Comparison of ENCODE assay signal across 20 cellular contexts in the genomic region with DNA sequence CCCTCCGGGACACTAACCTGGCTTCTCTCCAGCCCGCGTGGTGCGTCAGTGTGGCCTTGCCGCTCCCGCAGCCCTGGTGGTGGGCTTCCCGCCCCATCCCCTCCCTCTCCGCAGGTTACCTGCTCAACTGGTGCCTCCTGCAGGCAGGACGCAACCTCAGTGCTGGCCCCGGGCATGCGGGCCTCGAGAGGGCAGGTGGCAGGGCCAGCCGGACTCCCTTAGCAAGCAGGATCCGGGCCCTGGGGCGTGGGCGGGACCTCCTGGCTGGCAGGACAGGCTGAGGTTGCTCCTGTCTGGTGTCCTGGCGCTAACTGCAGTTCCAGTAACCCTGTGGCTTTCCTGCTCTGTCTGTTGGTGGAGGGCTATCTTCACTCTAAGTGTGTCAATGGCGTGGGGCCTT. TPM values are rescaled to one million over a fixed set of nuclear protein-coding genes. Genes with fewer than 3 reads are reported as not detected.
A peak's percentile ranks its signal among the peaks of the same experiment; 100 is the strongest.
DNase-seq lines count a peak whose midpoint lies in the region; ATAC-seq, FAIRE-seq and TF ChIP-seq lines count a peak whose summit lies in the region.
"Had no signal": no experiment of that assay in that cellular context is flagged by ENCODE, and none has a peak within 500 bp of the region (broad histone marks: within the 10 kb centered on the region; RNA-seq: fewer than 3 reads in every experiment).

No MANE protein-coding gene starts in this region.

- H3K4ac ChIP-seq in H1 (replicated peaks; ENCODE audit: insufficient read length, low read depth, low read length), result no peak overlapping the region
- H3K4ac ChIP-seq in neuronal stem cell (ENCODE audit: low read length), result no peak overlapping the region

- H3K4me2 ChIP-seq in BLaER1, result peak overlapping the region; percentile 93
- H3K4me2 ChIP-seq in GM23338, result no peak overlapping the region
- no peak overlapping the region for H3K4me2 ChIP-seq in H1 (ENCODE audit: insufficient read depth in 1 of 2, low read depth in 2 of 2, low read length in 2 of 2)
- H3K4me2 ChIP-seq in neuronal stem cell (ENCODE audit: insufficient read depth, low read length, poor library complexity, severe bottlenecking), result no peak overlapping the region

- H3K4me1 Mint-ChIP-seq in GM23338, result 0 out of 3 replicates have a peak, but pooled peaks cover 2% of the 10 kb centered on the region
- no peaks in the 10 kb centered on the region for H3K4me1 Mint-ChIP-seq in activated CD4-positive, alpha-beta T cell treated with anti-CD3 and anti-CD28 coated beads, Interleukin-2, amount 10 ng/mL, durations not matched to agents 24 days and 14 days
- H3K4me1 Mint-ChIP-seq: CD14-positive monocyte had no signal

- H3K4me3 ChIP-seq in BLaER1, result peak overlapping the region; percentile 68; the same call in 1 of the 2 replicates
- no peak overlapping the region for H3K4me3 ChIP-seq in GM23338
- H3K4me3 ChIP-seq in H1 (ENCODE audit: extremely low read depth in 1 of 4, insufficient read depth in 2 of 4, low read depth in 3 of 4, low read length in 4 of 4), result no peak overlapping the region
- H3K4me3 ChIP-seq in neuronal stem cell (ENCODE audit: low read length in 2 of 2), result no peak overlapping the region

- peaks cover 4% of the 10 kb centered on the region for H3K27me3 Mint-ChIP-seq in GM23338 (ENCODE audit: insufficient read depth, low read depth, poor library complexity)
- no peaks in the 10 kb centered on the region for H3K27me3 Mint-ChIP-seq in activated CD4-positive, alpha-beta T cell treated with anti-CD3 and anti-CD28 coated beads, Interleukin-2, amount 10 ng/mL, durations not matched to agents 24 days and 14 days

- H3K36me3 Mint-ChIP-seq in GM23338 (ENCODE audit: low read depth), result peaks cover 6% of the 10 kb centered on the region
- H3K36me3 Mint-ChIP-seq in activated CD4-positive, alpha-beta T cell treated with anti-CD3 and anti-CD28 coated beads, Interleukin-2, amount 10 ng/mL, durations not matched to agents 24 days and 14 days (ENCODE audit: low read depth), result peaks cover 21% of the 10 kb centered on the region

- no peak for TF ChIP-seq EP300 in H1 (IDR thresholded peaks at IDR 0.05; ENCODE audit: borderline replicate concordance in 1 of 2, low read depth in 2 of 2, low read length in 2 of 2)

- H2BK15ac ChIP-seq in H1 (ENCODE audit: low read length) (no peak overlapping the region), neuronal stem cell (ENCODE audit: low read length) (no peak overlapping the region)

- in situ Hi-C loops in ACHN (cut with HindIII; ENCODE audit: low pct_ligation_motif_present, low pct_unique_long_range_greater_than_20kb, low sequenced_read_pairs), result no loop called here

- 92% methylated on average over 9 of the region's 18 CpGs; no CpG with 5 or more reads in 1 of the 2 experiments for WGBS in H1 (ENCODE audit: extremely low coverage in 1 of 2, insufficient coverage in 1 of 2, insufficient read length in 1 of 2, insufficient replicate concordance in 2 of 2, low coverage in 1 of 2, low lambda C conversion rate in 2 of 2, missing lambda C conversion rate in 1 of 2), 2 experiments
- no CpG with 5 or more reads among the region's 18 CpGs for WGBS in neuronal stem cell (ENCODE audit: extremely low coverage in 2 of 2, insufficient read length in 2 of 2, insufficient replicate concordance in 1 of 2), 2 donors

- no peak overlapping the region for H3K27ac Mint-ChIP-seq in GM23338
- no peak overlapping the region for H3K27ac Mint-ChIP-seq in activated CD4-positive, alpha-beta T cell treated with anti-CD3 and anti-CD28 coated beads, Interleukin-2, amount 10 ng/mL, durations not matched to agents 24 days and 14 days
- H3K27ac Mint-ChIP-seq: CD14-positive monocyte had no signal

- H2BK20ac ChIP-seq in H1 (ENCODE audit: low read length), result no peak overlapping the region

- no peak overlapping the region for H4K5ac ChIP-seq in H1 (ENCODE audit: insufficient read length, low read depth, low read length)

- H3K36me3 ChIP-seq in BLaER1 (peaks cover 82% of the 10 kb centered on the region), GM23338 (ENCODE audit: insufficient read depth) (no peaks in the 10 kb centered on the region), H1 (ENCODE audit: control insufficient read depth in 2 of 4, insufficient read depth in 4 of 4, low read length in 3 of 4) (peaks cover under 1 to 44% (median 4%) of the 10 kb centered on the region in 4 experiments; a peak in 5 of 8 replicates), neuronal stem cell (replicated peaks in 1 of 2; ENCODE audit: control insufficient read depth in 2 of 2, insufficient read depth in 2 of 2, low read length in 2 of 2) (peaks cover 21 to 75% of the 10 kb centered on the region in 2 donors)

- H4K8ac ChIP-seq in H1 (ENCODE audit: extremely low read depth, insufficient read depth, low read length), result no peak overlapping the region
- no peak overlapping the region for H4K8ac ChIP-seq in neuronal stem cell (ENCODE audit: low read depth, low read length)

- ATAC-seq in GM23338, result peak; percentile 34
- ATAC-seq: SK-N-SH treated with all-trans-retinoic acid at 6 μM for 48 hours had no signal

- H4K91ac ChIP-seq in H1 (replicated peaks; ENCODE audit: insufficient read length, low read length) (no peak overlapping the region), neuronal stem cell (ENCODE audit: low read depth, low read length, poor library complexity) (no peak overlapping the region)

- H3K27ac ChIP-seq in BLaER1 (peak overlapping the region; percentile 92), GM23338 (ENCODE audit: low read depth) (no peak overlapping the region), H1 (ENCODE audit: low read depth, low read length) (no peak overlapping the region), neuronal stem cell (replicated peaks; ENCODE audit: low read length) (no peak overlapping the region)

- TF ChIP-seq RAD21 in H1 (IDR thresholded peaks at IDR 0.05 in 1 of 2, conservative IDR thresholded peaks at IDR 0.05 in 1 of 2; ENCODE audit: low read depth in 2 of 2, low read length in 2 of 2), result peak; percentile 15 to 25; a peak in 2 of 4 replicates

- H3K18ac ChIP-seq in H1 (ENCODE audit: extremely low read depth, low read length) (no peak overlapping the region), neuronal stem cell (ENCODE audit: low read length) (peak overlapping the region; percentile 11)

- no peak overlapping the region for H3K56ac ChIP-seq in H1 (replicated peaks; ENCODE audit: insufficient read length, low read depth, low read length)

- no peak overlapping the region for H2AK5ac ChIP-seq in H1 (ENCODE audit: low read depth, low read length)
- no peak overlapping the region for H2AK5ac ChIP-seq in neuronal stem cell (ENCODE audit: low read depth, low read length)

- H3K14ac ChIP-seq in H1 (ENCODE audit: insufficient read length), result no peak overlapping the region
- no peak overlapping the region for H3K14ac ChIP-seq in neuronal stem cell (ENCODE audit: low read length)

- no peaks in the 10 kb centered on the region for H3K9me3 Mint-ChIP-seq in GM23338
- no peaks in the 10 kb centered on the region for H3K9me3 Mint-ChIP-seq in activated CD4-positive, alpha-beta T cell treated with anti-CD3 and anti-CD28 coated beads, Interleukin-2, amount 10 ng/mL, durations not matched to agents 24 days and 14 days
- H3K9me3 Mint-ChIP-seq: CD14-positive monocyte had no signal

- no peaks in the 10 kb centered on the region for H3F3A ChIP-seq in GM23338 (replicated peaks; ENCODE audit: low read depth)

- no peaks in the 10 kb centered on the region for H3K79me1 ChIP-seq in H1 (ENCODE audit: low read depth, low read length)
- H3K79me1 ChIP-seq in neuronal stem cell (ENCODE audit: low read depth, low read length), result peaks cover 2% of the 10 kb centered on the region

- H3K9ac ChIP-seq in BLaER1 (peak overlapping the region; percentile 86; the same call in 1 of the 2 replicates), H1 (replicated peaks in 1 of 4; ENCODE audit: extremely low read depth in 1 of 4, low read depth in 3 of 4, low read length in 3 of 4) (no peak overlapping the region), neuronal stem cell (ENCODE audit: low read depth, low read length, poor library complexity) (no peak overlapping the region)

- no peak overlapping the region for H2BK120ac ChIP-seq in H1 (replicated peaks; ENCODE audit: low read depth, low read length)
- H2BK120ac ChIP-seq in neuronal stem cell (ENCODE audit: low read depth, low read length), result no peak overlapping the region

- H3K79me2 ChIP-seq in GM23338 (replicated peaks; ENCODE audit: insufficient read depth), result no peaks in the 10 kb centered on the region
- H3K79me2 ChIP-seq in H1 (ENCODE audit: control insufficient read depth in 1 of 2, insufficient read depth in 2 of 2, low read length in 2 of 2), result no peaks in the 10 kb centered on the region

- H3K27me3 ChIP-seq in BLaER1 (no peaks in the 10 kb centered on the region), GM23338 (ENCODE audit: insufficient read depth) (no peaks in the 10 kb centered on the region), H1 (replicated peaks in 1 of 4; ENCODE audit: control insufficient read depth in 3 of 4, extremely low read depth in 1 of 4, insufficient read depth in 3 of 4, low read length in 3 of 4) (no peaks in the 10 kb centered on the region), neuronal stem cell (ENCODE audit: control insufficient read depth in 3 of 3, insufficient read depth in 3 of 3, low read depth in 1 of 3, low read length in 3 of 3) (no peaks in the 10 kb centered on the region)

- H3K9me3 ChIP-seq in BLaER1 (no peaks in the 10 kb centered on the region), H1 (ENCODE audit: insufficient read depth in 2 of 2, low read depth in 1 of 2, low read length in 1 of 2) (no peaks in the 10 kb centered on the region), neuronal stem cell (replicated peaks in 1 of 2; ENCODE audit: control insufficient read depth in 2 of 2, insufficient read depth in 1 of 2, low read depth in 1 of 2, low read length in 2 of 2) (no peaks in the 10 kb centered on the region)

- POLR2A ChIA-PET in H1 (lab: Charles Lee; ENCODE audit: partially characterized antibody), result no interaction called here
- POLR2A ChIA-PET in GM10248 (lab: Yijun Ruan, JAX), result no interaction called here

- H3K23me2 ChIP-seq in H1 (ENCODE audit: low read depth, low read length), result no peaks in the 10 kb centered on the region

- no peak for FAIRE-seq in H1 (lab: Jason Lieb, UNC)
- FAIRE-seq: D721Med had no signal

- H3K23ac ChIP-seq in H1 (ENCODE audit: insufficient read length) (no peak overlapping the region), neuronal stem cell (ENCODE audit: low read depth, low read length, poor library complexity) (no peak overlapping the region)

- H3K4me1 ChIP-seq in BLaER1, result peaks cover 91% of the 10 kb centered on the region
- no peaks in the 10 kb centered on the region for H3K4me1 ChIP-seq in GM23338 (ENCODE audit: insufficient read depth)
- no peaks in the 10 kb centered on the region; a peak in 1 of 7 replicates for H3K4me1 ChIP-seq in H1 (replicated peaks in 1 of 4; ENCODE audit: control insufficient read depth in 3 of 4, insufficient read depth in 4 of 4, low read length in 3 of 4)
- no peaks in the 10 kb centered on the region for H3K4me1 ChIP-seq in neuronal stem cell (ENCODE audit: control insufficient read depth in 2 of 2, insufficient read depth in 1 of 2, low read depth in 1 of 2, low read length in 2 of 2)

- no peak overlapping the region for H3K4me3 Mint-ChIP-seq in GM23338
- H3K4me3 Mint-ChIP-seq in activated CD4-positive, alpha-beta T cell treated with anti-CD3 and anti-CD28 coated beads, Interleukin-2, amount 10 ng/mL, durations not matched to agents 24 days and 14 days, result no peak overlapping the region
- H3K4me3 Mint-ChIP-seq: CD14-positive monocyte had no signal

- H4K20me1 ChIP-seq in BLaER1 (no peaks in the 10 kb centered on the region), GM23338 (replicated peaks; ENCODE audit: insufficient read depth) (no peaks in the 10 kb centered on the region), H1 (replicated peaks in 1 of 2; ENCODE audit: control insufficient read depth in 1 of 2, insufficient read depth in 2 of 2, low read length in 2 of 2) (peaks cover 0 to 7% of the 10 kb centered on the region in 2 experiments)

- H2BK5ac ChIP-seq in H1 (ENCODE audit: low read depth, low read length) (no peak overlapping the region), neuronal stem cell (ENCODE audit: low read length) (no peak overlapping the region)

- TF ChIP-seq CTCF in GM23338 (conservative IDR thresholded peaks at IDR 0.05; ENCODE audit: low read depth in 2 of 2) (peak in 1 of 2 experiments; percentile 50; a peak in 2 of 4 replicates), H1 (IDR thresholded peaks at IDR 0.05; ENCODE audit: control extremely low read depth in 1 of 3, insufficient read depth in 1 of 3, low read depth in 1 of 3, low read length in 3 of 3) (peak in 1 of 3 experiments; percentile 5; a peak in 2 of 4 replicates), GM10248 (IDR thresholded peaks at IDR 0.05; ENCODE audit: control extremely low read depth, extremely low read depth, low read depth, missing control alignments) (no peak)

- DNase-seq in GM23338 (ENCODE audit: low spot score) (no peak), H1 (ENCODE audit: low read depth in 1 of 2, low spot score in 2 of 2) (no peak), neuronal stem cell (ENCODE audit: low spot score) (no peak), ACHN (no peak), GM10248 (ENCODE audit: extremely low spot score) (no peak)
- no peak for DNase-seq in activated CD4-positive, alpha-beta T cell treated with anti-CD3 and anti-CD28 coated beads, Interleukin-2, amount 10 ng/mL, durations not matched to agents 24 days and 14 days
- no peak for DNase-seq in activated CD4-positive, alpha-beta T cell treated with anti-CD3 and anti-CD28 coated beads, Interleukin-2, amount 50 U/mL, for 1 hour
- DNase-seq: DMS53, GOT3, KG1, NCI-H1105, NCI-H2081, NCI-H2171, NCI-H345, NCI-H524, NCI-H82 had no signal

- H2BK12ac ChIP-seq in H1 (ENCODE audit: low read depth, low read length), result no peak overlapping the region
- no peak overlapping the region for H2BK12ac ChIP-seq in neuronal stem cell (ENCODE audit: low read length)

- intact Hi-C loops in activated CD4-positive, alpha-beta T cell treated with anti-CD3 and anti-CD28 coated beads, Interleukin-2, amount 10 ng/mL, durations not matched to agents 24 days and 14 days (cut with micrococcal nuclease), result no loop called here

- no peak for TF ChIP-seq POLR2A in H1 (IDR thresholded peaks at IDR 0.05; ENCODE audit: control extremely low read depth in 1 of 2, low read depth in 2 of 2, low read length in 2 of 2)

- H2AFZ ChIP-seq in GM23338, result no peak overlapping the region
- no peak overlapping the region for H2AFZ ChIP-seq in H1 (ENCODE audit: low read length)
- no peak overlapping the region for H2AFZ ChIP-seq in neuronal stem cell (ENCODE audit: low read length)

- CTCF ChIA-PET in H1 (lab: Charles Lee; ENCODE audit: partially characterized antibody), result interaction anchor here (1.2 kb wide), 1 partner anchor 11 kb away, joined by 3 read pairs; no protein-coding TSS in a partner anchor
- CTCF ChIA-PET in GM10248 (lab: Yijun Ruan, JAX), result no interaction called here

- H3K9me2 ChIP-seq in GM23338 (ENCODE audit: insufficient read depth), result no peaks in the 10 kb centered on the region

RNA-seq across cellular contexts. Expression of a gene that starts 8.6 kb away (rescaled TPM):
- total RNA-seq in GM23338 (2014; rRNA removed; shearing (Covaris generic)), result 4.3 and 11.6 TPM in 2 replicates
- polyA plus RNA-seq in GM23338 (2016; fragmentation: Nextera tagmentation; extraction: Ambion mirVana), result 9.5 and 12.4 TPM in 2 replicates
- total RNA-seq in H1 (2021; fragmentation: NEBNext Ultra II Directional; extraction: Animal tissue kit (Norgen Biotek cat#: 25700)), result 7.9 and 8.9 TPM in 2 replicates
- 7.1 and 9.4 TPM in 2 replicates for polyA plus RNA-seq in H1 (2011; rRNA removed)
- polyA plus RNA-seq in H1 (2011; cell fraction: cytosol; rRNA removed), result 12.8 TPM
- polyA plus RNA-seq in H1 (2011; cell fraction: nucleus; rRNA removed), result 43.4 TPM
- polyA plus RNA-seq in H1 (2012, experiment 1 of 2), result 8.2 to 15.0 TPM (median 11.8 TPM) in 4 replicates
- 9.8 TPM for polyA plus RNA-seq in H1 (2012, experiment 2 of 2)
- 6.2 TPM for polyA plus RNA-seq in H1 (2013, experiment 1 of 2)
- 5.8 TPM for polyA plus RNA-seq in H1 (2013, experiment 2 of 2)
- polyA minus RNA-seq in H1 (2011; rRNA and poly(A)+ RNA removed), result 3.2 and 7.1 TPM in 2 replicates
- polyA minus RNA-seq in H1 (2011; cell fraction: cytosol; rRNA and poly(A)+ RNA removed), result 2.6 TPM
- polyA minus RNA-seq in H1 (2011; cell fraction: nucleus; rRNA and poly(A)+ RNA removed), result 11.0 TPM
- 23.8 TPM for polyA plus RNA-seq in neuronal stem cell (2013, experiment 1 of 2)
- 21.4 TPM for polyA plus RNA-seq in neuronal stem cell (2013, experiment 2 of 2)
- 0.96 and 1.4 TPM in 2 replicates for total RNA-seq in activated CD4-positive, alpha-beta T cell treated with anti-CD3 and anti-CD28 coated beads, Interleukin-2, amount 10 ng/mL, durations not matched to agents 24 days and 14 days

RNA-seq across cellular contexts. Expression of a gene that starts 26.0 kb away (rescaled TPM):
- total RNA-seq in GM23338 (2014; rRNA removed; shearing (Covaris generic)), result 52.4 and 75.5 TPM in 2 replicates
- 36.7 and 37.2 TPM in 2 replicates for polyA plus RNA-seq in GM23338 (2016; fragmentation: Nextera tagmentation; extraction: Ambion mirVana)
- total RNA-seq in H1 (2021; fragmentation: NEBNext Ultra II Directional; extraction: Animal tissue kit (Norgen Biotek cat#: 25700)), result 54.0 and 59.5 TPM in 2 replicates
- polyA plus RNA-seq in H1 (2011; rRNA removed), result 29.1 and 42.3 TPM in 2 replicates
- 28.5 TPM for polyA plus RNA-seq in H1 (2011; cell fraction: cytosol; rRNA removed)
- polyA plus RNA-seq in H1 (2011; cell fraction: nucleus; rRNA removed), result 143 TPM
- 27.3 to 49.9 TPM (median 47.0 TPM) in 4 replicates for polyA plus RNA-seq in H1 (2012, experiment 1 of 2)
- polyA plus RNA-seq in H1 (2012, experiment 2 of 2), result 33.6 TPM
- polyA plus RNA-seq in H1 (2013, experiment 1 of 2), result 36.0 TPM
- polyA plus RNA-seq in H1 (2013, experiment 2 of 2), result 32.6 TPM
- polyA minus RNA-seq in H1 (2011; rRNA and poly(A)+ RNA removed), result 12.8 and 15.1 TPM in 2 replicates
- polyA minus RNA-seq in H1 (2011; cell fraction: cytosol; rRNA and poly(A)+ RNA removed), result 22.1 TPM
- 27.8 TPM for polyA minus RNA-seq in H1 (2011; cell fraction: nucleus; rRNA and poly(A)+ RNA removed)
- 19.0 TPM for polyA plus RNA-seq in neuronal stem cell (2013, experiment 1 of 2)
- 19.6 TPM for polyA plus RNA-seq in neuronal stem cell (2013, experiment 2 of 2)
- 90.9 and 92.3 TPM in 2 replicates for total RNA-seq in activated CD4-positive, alpha-beta T cell treated with anti-CD3 and anti-CD28 coated beads, Interleukin-2, amount 10 ng/mL, durations not matched to agents 24 days and 14 days

RNA-seq across cellular contexts. Expression of a gene that starts 37.5 kb away (rescaled TPM):
- 381 and 392 TPM in 2 replicates for total RNA-seq in GM23338 (2014; rRNA removed; shearing (Covaris generic))
- polyA plus RNA-seq in GM23338 (2016; fragmentation: Nextera tagmentation; extraction: Ambion mirVana) (215 and 225 TPM in 2 replicates), H1 (2011; rRNA removed) (517 and 589 TPM in 2 replicates)
- 123 and 135 TPM in 2 replicates for total RNA-seq in H1 (2021; fragmentation: NEBNext Ultra II Directional; extraction: Animal tissue kit (Norgen Biotek cat#: 25700))
- polyA plus RNA-seq in H1 (2011; cell fraction: cytosol; rRNA removed), result 330 TPM
- 307 TPM for polyA plus RNA-seq in H1 (2011; cell fraction: nucleus; rRNA removed)
- 85.5 to 181 TPM (median 172 TPM) in 4 replicates for polyA plus RNA-seq in H1 (2012, experiment 1 of 2)
- polyA plus RNA-seq in H1 (2012, experiment 2 of 2), result 271 TPM
- 207 TPM for polyA plus RNA-seq in H1 (2013, experiment 1 of 2)
- polyA plus RNA-seq in H1 (2013, experiment 2 of 2), result 187 TPM
- 23.9 and 34.6 TPM in 2 replicates for polyA minus RNA-seq in H1 (2011; rRNA and poly(A)+ RNA removed)
- polyA minus RNA-seq in H1 (2011; cell fraction: cytosol; rRNA and poly(A)+ RNA removed), result 70.6 TPM
- 52.2 TPM for polyA minus RNA-seq in H1 (2011; cell fraction: nucleus; rRNA and poly(A)+ RNA removed)
- 109 TPM for polyA plus RNA-seq in neuronal stem cell (2013, experiment 1 of 2)
- 114 TPM for polyA plus RNA-seq in neuronal stem cell (2013, experiment 2 of 2)
- total RNA-seq in activated CD4-positive, alpha-beta T cell treated with anti-CD3 and anti-CD28 coated beads, Interleukin-2, amount 10 ng/mL, durations not matched to agents 24 days and 14 days, result 117 and 123 TPM in 2 replicates
